ENCODE assay signal across 18 cellular contexts in the genomic region with DNA sequence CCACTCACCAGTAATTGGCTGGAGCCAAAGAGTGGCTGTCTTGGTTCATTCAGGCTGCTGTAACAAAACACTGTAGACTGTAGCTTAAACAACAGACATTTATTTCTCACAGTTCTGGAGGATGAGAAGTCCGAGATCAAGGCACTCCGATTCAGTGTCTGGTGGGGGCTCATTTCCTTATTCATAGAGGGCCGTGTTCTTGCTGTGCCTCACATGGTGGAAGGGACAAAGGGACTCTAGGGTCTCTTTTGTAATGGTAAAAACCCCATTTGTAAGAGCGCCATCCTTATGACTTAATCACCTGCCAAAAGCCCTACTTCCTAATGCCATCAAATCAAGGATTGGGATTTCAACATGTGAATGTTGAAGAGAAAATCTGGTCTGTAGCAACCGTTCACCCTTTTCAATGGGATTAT. TPM values are rescaled to one million over a fixed set of nuclear protein-coding genes. Genes with fewer than 3 reads are reported as not detected.
DNase-seq lines count a peak whose midpoint lies in the region; ATAC-seq and TF ChIP-seq lines count a peak whose summit lies in the region.
"Had no signal": no experiment of that assay in that cellular context is flagged by ENCODE, and none has a peak within 500 bp of the region (broad histone marks: within the 10 kb centered on the region; RNA-seq: fewer than 3 reads in every experiment).

No MANE protein-coding gene starts in this region.

- WGBS in HUES64 = 10% methylated on average over 4 of the region's 5 CpGs
- 67% methylated on average over 2 of the region's 5 CpGs for WGBS in mesenchymal stem cell

- peak overlapping the region; percentile 83 for H3K27ac ChIP-seq in GM23338 (ENCODE audit: low read depth)
- H3K27ac ChIP-seq in HUES64 (ENCODE audit: low read depth, low read length) = peak overlapping the region; percentile 85
- H3K27ac ChIP-seq in mesenchymal stem cell (ENCODE audit: low read length, poor library complexity, severe bottlenecking) = no peak overlapping the region
- H3K27ac ChIP-seq: BLaER1 had no signal

- no peaks in the 10 kb centered on the region for H3F3A ChIP-seq in GM23338 (replicated peaks; ENCODE audit: low read depth)

- H3K14ac ChIP-seq in mesenchymal stem cell (ENCODE audit: low read length in 2 of 2) = no peak overlapping the region

- peaks cover 45% of the 10 kb centered on the region for H3K4me1 ChIP-seq in GM23338 (ENCODE audit: insufficient read depth)
- H3K4me1 ChIP-seq in HUES64 (ENCODE audit: insufficient read depth, low read length) = peaks cover 50% of the 10 kb centered on the region
- peaks cover 8% of the 10 kb centered on the region for H3K4me1 ChIP-seq in mesenchymal stem cell (ENCODE audit: control insufficient read depth, insufficient read depth, low read depth, low read length)

- no peak overlapping the region for H2BK12ac ChIP-seq in mesenchymal stem cell (ENCODE audit: low read length in 2 of 2)

- H3K4me1 Mint-ChIP-seq in GM23338 = peaks cover 55% of the 10 kb centered on the region
- H3K4me1 Mint-ChIP-seq: CD4-positive, alpha-beta memory T cell had no signal

- H3K9me3 ChIP-seq in HUES64 (ENCODE audit: insufficient read depth, low read depth, low read length) (no peaks in the 10 kb centered on the region), mesenchymal stem cell (ENCODE audit: control insufficient read depth, low read length) (no peaks in the 10 kb centered on the region)
- H3K9me3 ChIP-seq: BLaER1, MG63 had no signal

- no peak overlapping the region for H2BK5ac ChIP-seq in mesenchymal stem cell (ENCODE audit: low read depth, low read length, poor library complexity, severe bottlenecking)

- H3K9ac ChIP-seq in HUES64 (ENCODE audit: low read depth, low read length) = peak overlapping the region; percentile 13; the same call in 1 of the 2 replicates
- H3K9ac ChIP-seq in mesenchymal stem cell (ENCODE audit: low read length) = no peak overlapping the region
- H3K9ac ChIP-seq: BLaER1 had no signal

- no peaks in the 10 kb centered on the region for H3K36me3 ChIP-seq in GM23338 (ENCODE audit: insufficient read depth)
- no peaks in the 10 kb centered on the region for H3K36me3 ChIP-seq in HUES64 (ENCODE audit: insufficient read depth, low read length)
- no peaks in the 10 kb centered on the region for H3K36me3 ChIP-seq in mesenchymal stem cell (ENCODE audit: control insufficient read depth in 1 of 2, insufficient read depth in 2 of 2, low read depth in 1 of 2, low read length in 2 of 2)
- H3K36me3 ChIP-seq: BLaER1, MG63 had no signal

- H4K8ac ChIP-seq in mesenchymal stem cell (ENCODE audit: low read length) = no peak overlapping the region

- peaks cover 6% of the 10 kb centered on the region for H3K27me3 Mint-ChIP-seq in GM23338 (ENCODE audit: insufficient read depth, low read depth, poor library complexity)

- no peaks in the 10 kb centered on the region; the same call in 2 of the 3 replicates for H3K9me3 Mint-ChIP-seq in GM23338

- H3K4me2 ChIP-seq in GM23338 (peak overlapping the region; percentile 22), mesenchymal stem cell (ENCODE audit: low read length, poor library complexity, severe bottlenecking) (no peak overlapping the region)
- H3K4me2 ChIP-seq: BLaER1 had no signal

- no peaks in the 10 kb centered on the region for H3K9me2 ChIP-seq in GM23338 (ENCODE audit: insufficient read depth)

- no peak overlapping the region for H2BK15ac ChIP-seq in mesenchymal stem cell (ENCODE audit: low read depth, poor library complexity, severe bottlenecking)

- H3K18ac ChIP-seq in mesenchymal stem cell (ENCODE audit: low read depth in 1 of 2, low read length in 2 of 2) = no peak overlapping the region

- H4K91ac ChIP-seq in mesenchymal stem cell (ENCODE audit: low read length) = no peak overlapping the region

- no peak for TF ChIP-seq CTCF in GM23338 (conservative IDR thresholded peaks at IDR 0.05; ENCODE audit: low read depth in 2 of 2)

- H4K20me1 ChIP-seq in GM23338 (replicated peaks; ENCODE audit: insufficient read depth) = no peaks in the 10 kb centered on the region
- H4K20me1 ChIP-seq: BLaER1 had no signal

- H3K23ac ChIP-seq in mesenchymal stem cell (ENCODE audit: low read length in 2 of 2) = no peak overlapping the region

- H3K79me1 ChIP-seq in mesenchymal stem cell (replicated peaks; ENCODE audit: low read length, poor library complexity, severe bottlenecking) = no peaks in the 10 kb centered on the region

- no peak overlapping the region for H3K4ac ChIP-seq in mesenchymal stem cell (ENCODE audit: low read depth in 1 of 2, low read length in 2 of 2)

- no peak overlapping the region for H2BK120ac ChIP-seq in mesenchymal stem cell (ENCODE audit: low read depth, low read length)

- peak overlapping the region; percentile 86 for H3K27ac Mint-ChIP-seq in GM23338
- H3K27ac Mint-ChIP-seq: CD4-positive, alpha-beta memory T cell had no signal

- ATAC-seq in GM23338 (peak; percentile 85), HG03039 (IDR thresholded peaks at IDR 0.05; ENCODE audit: unreplicated experiment) (no peak)
- ATAC-seq: GM12878, Right ventricle myocardium inferior had no signal

- no peaks in the 10 kb centered on the region for H3K79me2 ChIP-seq in GM23338 (replicated peaks; ENCODE audit: insufficient read depth)

- H2AFZ ChIP-seq in GM23338 (no peak overlapping the region), mesenchymal stem cell (ENCODE audit: low read depth, low read length) (no peak overlapping the region)

- H3K36me3 Mint-ChIP-seq in GM23338 (ENCODE audit: low read depth) = peaks cover 4% of the 10 kb centered on the region; the same call in 2 of the 3 replicates
- H3K36me3 Mint-ChIP-seq: CD4-positive, alpha-beta memory T cell had no signal

- peak overlapping the region; percentile 13 for H2AK5ac ChIP-seq in mesenchymal stem cell (ENCODE audit: low read length, severe bottlenecking)

- no peaks in the 10 kb centered on the region for H3K27me3 ChIP-seq in GM23338 (ENCODE audit: insufficient read depth)
- peaks cover 9% of the 10 kb centered on the region; the same call in 1 of the 2 replicates for H3K27me3 ChIP-seq in HUES64 (ENCODE audit: insufficient read depth, low read length)
- no peaks in the 10 kb centered on the region for H3K27me3 ChIP-seq in mesenchymal stem cell (ENCODE audit: control insufficient read depth in 1 of 2, insufficient read depth in 1 of 2, low read length in 2 of 2)
- H3K27me3 ChIP-seq: BLaER1, MG63 had no signal

- H3K4me3 ChIP-seq in GM23338 (peak overlapping the region; percentile 7; the same call in 1 of the 2 replicates), HUES64 (ENCODE audit: low read length) (peak overlapping the region; percentile 12; the same call in 1 of the 2 replicates), mesenchymal stem cell (ENCODE audit: insufficient read depth in 1 of 2, low read depth in 1 of 2, low read length in 2 of 2) (no peak overlapping the region)
- H3K4me3 ChIP-seq: BLaER1, GM12878, MG63 had no signal

- peak overlapping the region; percentile 6; the same call in 2 of the 3 replicates for H3K4me3 Mint-ChIP-seq in GM23338
- H3K4me3 Mint-ChIP-seq: CD4-positive, alpha-beta memory T cell had no signal

- DNase-seq in GM23338 (ENCODE audit: low spot score) = peak; percentile 92
- peak; percentile 98 for DNase-seq in iPS DF 19.7 (ENCODE audit: low read depth, low spot score)
- DNase-seq in mesenchymal stem cell = no peak
- DNase-seq in NCI-H2227 (lab: John Stamatoyannopoulos, UW; ENCODE audit: unreplicated experiment) = no peak
- no peak for DNase-seq in NOMO-1 treated with dmso at 0.1 percent for 144 hours (lab: John Stamatoyannopoulos, UW; ENCODE audit: unreplicated experiment)
- DNase-seq: CD4-positive, alpha-beta memory T cell; DMS153; Kasumi-1; MG63; NCI-H1048; NCI-H1436; NCI-H2029; NCI-H526 had no signal

TF ChIP-seq in GM23338, 12 proteins besides CTCF, POLR2A, EP300 and RAD21 (continues in another document):
- no peak for TF ChIP-seq STAT1 (IDR thresholded peaks at IDR 0.05; ENCODE audit: unreplicated experiment)
- TF ChIP-seq NANOG (IDR thresholded peaks at IDR 0.05; ENCODE audit: borderline replicate concordance) = peak; percentile 95

RNA-seq across cellular contexts. Expression of a gene that starts 34.7 kb away (rescaled TPM):
- 36.3 and 61.7 TPM in 2 replicates for total RNA-seq in GM23338 (2014; rRNA removed; shearing (Covaris generic))
- polyA plus RNA-seq in GM23338 (2016; fragmentation: Nextera tagmentation; extraction: Ambion mirVana) = 86.8 and 97.4 TPM in 2 replicates
- polyA plus RNA-seq in HUES64 (2013, experiment 1 of 2) = 59.6 TPM
- polyA plus RNA-seq in HUES64 (2013, experiment 2 of 2) = 83.2 TPM
- polyA plus RNA-seq in mesenchymal stem cell (2013, experiment 1 of 2) = 12.2 TPM
- 14.2 TPM for polyA plus RNA-seq in mesenchymal stem cell (2013, experiment 2 of 2)

Comparison
In these comparisons a context has a peak if more than half of its experiments do, and no peak if none do; other contexts are left out.
1. DNase-seq: peak in GM23338 (single experiment) and iPS DF 19.7 (single experiment); none in mesenchymal stem cell (single experiment), NCI-H2227 (single experiment) and NOMO-1 treated with dmso at 0.1 percent for 144 hours (single experiment).
2. H3K4me3 ChIP-seq: peak in GM23338 (single experiment) and HUES64 (single experiment); none in mesenchymal stem cell (0 of 2).